Comparison of ENCODE assay signal across 7 cellular contexts in genomic region chr20:37472435-37472834, GRCh38. TPM values are rescaled to one million over a fixed set of nuclear protein-coding genes. Genes with fewer than 3 reads are reported as not detected.
"Had no signal": no experiment of that assay in that cellular context is flagged by ENCODE, and none has a peak within 500 bp of the region (broad histone marks: within the 10 kb centered on the region; RNA-seq: fewer than 3 reads in every experiment).

No MANE protein-coding gene starts in this region.

RNA-seq across cellular contexts. Expression of gene NNAT, which starts 48.6 kb away (rescaled TPM):
- total RNA-seq: naive thymus-derived CD4-positive, alpha-beta T cell; naive thymus-derived CD8-positive, alpha-beta T cell; natural killer cell; osteoblast; pulmonary artery endothelial cell; right lobe of liver; smooth muscle cell had no signal
- polyA plus RNA-seq: naive thymus-derived CD4-positive, alpha-beta T cell had no signal
